In the genomic region with DNA sequence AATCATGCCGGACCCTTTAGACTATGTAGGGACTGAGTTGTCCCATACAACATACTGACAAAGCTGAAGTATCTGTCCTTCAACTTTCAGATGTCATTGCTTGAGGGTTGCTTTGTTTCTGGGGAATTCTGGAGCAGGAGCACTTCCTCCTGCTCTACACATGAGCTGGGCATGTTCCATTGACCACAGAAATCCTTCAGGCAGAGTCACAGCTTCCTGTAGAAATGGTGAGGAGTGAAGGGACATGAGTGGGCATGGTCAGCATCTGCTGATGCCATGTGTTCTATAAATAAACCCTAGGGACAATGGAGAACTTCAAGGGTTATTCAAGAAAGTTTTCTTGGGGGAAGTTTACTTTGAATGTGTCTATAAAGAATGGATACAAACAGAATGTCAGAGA, we compare ENCODE assay signal across 27 cellular contexts.
DNase-seq lines count a peak whose midpoint lies in the region; ATAC-seq and TF ChIP-seq lines count a peak whose summit lies in the region.
"Had no signal": no experiment of that assay in that cellular context is flagged by ENCODE, and none has a peak within 500 bp of the region (broad histone marks: within the 10 kb centered on the region; RNA-seq: fewer than 3 reads in every experiment).

No MANE protein-coding gene starts in this region.

- ATAC-seq in gastrocnemius medialis (no peak), HG02798 (IDR thresholded peaks at IDR 0.05; ENCODE audit: poor library complexity, unreplicated experiment) (no peak)
- ATAC-seq: activated CD8-positive, alpha-beta memory T cell treated with anti-CD3 and anti-CD28 coated beads, Interleukin-2, amount 10 ng/mL, durations not matched to agents 7 days and 5 days; natural killer cell; stimulated activated effector memory CD8-positive, alpha-beta T cell treated with anti-CD3 and anti-CD28 coated beads, Interleukin-12 subunit alpha, Interleukin-12 subunit beta, amount 100 ng/mL, for 72 hours had no signal

- no peaks in the 10 kb centered on the region for H3K9me3 ChIP-seq in gastrocnemius medialis
- H3K9me3 ChIP-seq: BLaER1, left ventricle myocardium inferior had no signal

- H3K27me3 ChIP-seq in gastrocnemius medialis, result no peaks in the 10 kb centered on the region
- H3K27me3 ChIP-seq: BLaER1, spleen had no signal

- no peak for TF ChIP-seq CTCF in gastrocnemius medialis (IDR thresholded peaks at IDR 0.05 in 4 of 5, conservative IDR thresholded peaks at IDR 0.05 in 1 of 5)

- in situ Hi-C loops in gastrocnemius medialis (cut with MboI; ENCODE audit: low sequenced_read_pairs in 4 of 4), result no loop called here

- TF ChIP-seq POLR2A in gastrocnemius medialis (IDR thresholded peaks at IDR 0.05), result no peak

- intact Hi-C loops in gastrocnemius medialis (cut with DNase I; ENCODE audit: low total_unique reads), result no loop called here

- H3K4me1 ChIP-seq in gastrocnemius medialis, result no peaks in the 10 kb centered on the region
- H3K4me1 ChIP-seq: BLaER1, left ventricle myocardium inferior, spleen had no signal

- H3K36me3 ChIP-seq in gastrocnemius medialis, result no peaks in the 10 kb centered on the region
- H3K36me3 ChIP-seq: BLaER1, left ventricle myocardium inferior, spleen had no signal

- H3K4me3 ChIP-seq in gastrocnemius medialis, result no peak overlapping the region
- H3K4me3 ChIP-seq: BLaER1, dorsolateral prefrontal cortex, left ventricle myocardium inferior, SK-N-MC, spleen had no signal

- H3K27ac ChIP-seq in gastrocnemius medialis, result no peak overlapping the region
- H3K27ac ChIP-seq: BLaER1, dorsolateral prefrontal cortex, KMS-11, left ventricle myocardium inferior, RWPE1, SK-N-MC, spleen had no signal

- DNase-seq in A172 (ENCODE audit: low spot score) (peak; percentile 53), GM04503 (ENCODE audit: low read depth) (peak; percentile 29), RPMI7951 (ENCODE audit: low read depth) (peak; percentile 24), glomerular visceral epithelial cell (ENCODE audit: extremely low spot score) (peak; percentile 13), activated T-cell treated with anti-CD3 and anti-CD28 coated beads for 4 hours (no peak), gastrocnemius medialis (no peak), NCI-H524 (lab: John Stamatoyannopoulos, UW) (no peak)
- DNase-seq: activated CD4-positive, alpha-beta T cell treated with anti-CD3 and anti-CD28 coated beads, Interleukin-2, amount 10 ng/mL, durations not matched to agents 7 days and 5 days; activated CD8-positive, alpha-beta memory T cell treated with anti-CD3 and anti-CD28 coated beads, Interleukin-2, amount 10 ng/mL, durations not matched to agents 7 days and 5 days; activated naive CD4-positive, alpha-beta T cell treated with anti-CD3 and anti-CD28 coated beads, Interleukin-2, amount 10 ng/mL, durations not matched to agents 7 days and 5 days; dorsolateral prefrontal cortex; hippocampal formation; immature natural killer cell; left ventricle myocardium inferior; MV-4-11; natural killer cell; NCI-H146; NCI-H2171 treated with DMSO at 0.1 percent for 48 hours; NCI-H69; spleen; stimulated activated CD4-positive, alpha-beta T cell treated with anti-CD3 and anti-CD28 coated beads, Interleukin-2, amount 100 ng/mL, for 48 hours had no signal

Comparison
In these comparisons a context has a peak if more than half of its experiments do, and no peak if none do; other contexts are left out.
1. DNase-seq: peak in A172 (single experiment), GM04503 (single experiment), RPMI7951 (single experiment) and glomerular visceral epithelial cell (single experiment); none in activated T-cell treated with anti-CD3 and anti-CD28 coated beads for 4 hours (single experiment), gastrocnemius medialis (0 of 2) and NCI-H524 (0 of 2).